8 cellular contexts compared by ENCODE assay signal in the genomic region with DNA sequence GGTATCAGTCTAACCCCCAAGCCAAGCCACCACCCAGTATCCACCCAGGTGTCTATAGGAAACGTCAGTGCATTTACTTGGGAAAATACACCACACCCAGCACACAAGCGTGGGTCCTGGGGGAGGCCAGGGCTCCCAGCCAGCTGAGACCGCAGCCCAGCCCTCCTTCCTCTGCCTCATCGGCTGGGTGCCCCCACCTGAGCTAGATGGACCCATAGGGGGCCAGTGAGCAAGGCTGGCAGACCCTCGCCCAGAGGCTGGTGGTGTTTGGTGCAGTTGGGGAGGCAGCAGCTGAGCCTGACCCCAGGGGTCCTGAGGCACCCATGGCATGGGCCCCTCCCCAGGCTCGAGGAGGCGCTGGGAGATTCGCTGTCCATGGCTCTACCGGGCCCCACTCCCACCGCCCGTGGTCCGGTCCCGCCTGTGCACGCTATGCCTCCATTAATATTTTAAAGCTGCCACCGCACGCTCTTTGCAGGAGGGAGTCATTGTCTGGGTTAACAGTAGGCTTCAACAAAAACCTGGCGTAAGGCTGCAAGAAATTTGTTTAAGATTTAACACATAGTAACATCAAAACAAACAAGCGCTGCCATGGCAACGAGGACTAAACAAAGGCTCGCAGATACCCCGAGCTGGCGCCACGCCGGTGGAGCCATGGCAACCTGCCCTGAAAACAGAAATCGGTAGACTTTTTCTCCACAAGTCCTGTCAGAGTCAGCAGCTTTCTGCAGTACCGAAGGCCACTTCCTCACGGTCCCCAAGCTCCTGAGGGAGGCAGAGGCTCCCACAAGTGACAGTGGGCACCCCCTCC. TPM values are rescaled to one million over a fixed set of nuclear protein-coding genes. Genes with fewer than 3 reads are reported as not detected.
DNase-seq lines count a peak whose midpoint lies in the region; ATAC-seq lines count a peak whose summit lies in the region.

No MANE protein-coding gene starts in this region.

- intact Hi-C loops in cardiac septum (cut with DNase I) (no loop called here), posterior vena cava (cut with DNase I) (loop anchor here in 1 of 2 donors (5.0 kb wide), 1 partner anchor 220 kb away; the partner anchor contains the start of genes BRD9 and TRIP13)

- DNase-seq in COLO829 (ENCODE audit: low spot score) (peak; percentile 50), M059J (ENCODE audit: low read depth) (peak; percentile 97), SK-N-DZ (ENCODE audit: low spot score) (peak; percentile 50), amygdala (lab: John Stamatoyannopoulos, UW) (peak in 49 of 56 donors; percentile 9 to 88 (median 58)), cardiac septum (ENCODE audit: low spot score) (peak; percentile 78), posterior vena cava (ENCODE audit: low spot score) (peak; percentile 92)

- no peak for ATAC-seq in GM18867 (IDR thresholded peaks at IDR 0.05; ENCODE audit: unreplicated experiment)
- no peak for ATAC-seq in GM19455 (IDR thresholded peaks at IDR 0.05; ENCODE audit: unreplicated experiment)

RNA-seq across cellular contexts. Expression of gene TPPP, which starts 20.6 kb away (rescaled TPM):
- 0.07 and 0.25 TPM in 2 replicates for total RNA-seq in M059J (2014; rRNA removed; shearing (Covaris generic))
- 4.3 and 5.3 TPM in 2 replicates for polyA plus RNA-seq in SK-N-DZ (2014; cell fraction: cytosol; rRNA removed)
- 3.0 and 5.6 TPM in 2 replicates for polyA plus RNA-seq in SK-N-DZ (2014; cell fraction: nucleus; rRNA removed)
- total RNA-seq in cardiac septum (7.3 TPM), posterior vena cava (10 to 100 TPM in 1 of 2 donors, 1 to 10 TPM in 1; 9.8 to 10.8 TPM)
